In the genomic region with DNA sequence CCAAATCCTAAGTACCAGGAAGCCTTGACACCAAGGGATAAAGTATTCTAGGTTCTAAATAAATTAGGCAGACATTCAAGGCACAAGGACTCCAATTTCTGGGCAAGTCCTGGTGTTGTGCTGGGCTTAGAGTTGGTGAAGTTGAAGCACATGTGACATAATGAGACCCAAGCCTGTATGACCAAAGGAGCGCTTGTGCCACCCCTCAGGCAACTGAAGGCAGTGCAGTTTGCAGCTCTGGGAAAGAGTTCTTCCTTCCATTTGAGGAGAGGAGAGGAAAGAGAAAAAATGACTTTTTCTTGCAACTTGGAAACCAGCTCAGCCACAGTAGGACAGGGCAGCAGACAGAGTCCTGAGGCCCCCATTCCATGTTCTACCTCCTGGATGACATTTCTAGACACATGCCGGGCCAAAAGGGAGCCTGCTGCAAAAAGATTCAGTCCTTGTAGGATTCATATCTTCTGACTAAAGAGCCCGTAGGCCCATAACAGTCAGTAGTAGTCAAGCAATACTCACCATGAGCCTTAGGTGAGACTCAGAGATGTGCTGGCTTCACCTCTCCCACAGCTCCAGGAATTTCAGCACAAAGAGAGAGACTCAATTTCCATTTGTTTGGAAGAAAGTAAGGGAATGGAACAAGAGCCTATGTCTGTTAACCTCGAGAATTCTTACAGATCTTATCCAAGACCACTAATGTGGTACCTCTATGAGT, we compare ENCODE assay signal across 23 cellular contexts.
DNase-seq lines count a peak whose midpoint lies in the region; ATAC-seq and TF ChIP-seq lines count a peak whose summit lies in the region.
"Had no signal": no experiment of that assay in that cellular context is flagged by ENCODE, and none has a peak within 500 bp of the region (broad histone marks: within the 10 kb centered on the region; RNA-seq: fewer than 3 reads in every experiment).

No MANE protein-coding gene starts in this region.

- H2AFZ ChIP-seq in PC-3 (ENCODE audit: low read length) (no peak overlapping the region), neuronal stem cell (ENCODE audit: low read length) (peak overlapping the region; percentile 41)

- POLR2A ChIA-PET in PC-3 (lab: Charles Lee; ENCODE audit: unreplicated experiment), result no interaction called here

- H3K36me3 ChIP-seq in PC-3 (ENCODE audit: low read depth, low read length), result no peaks in the 10 kb centered on the region
- no peaks in the 10 kb centered on the region for H3K36me3 ChIP-seq in neuronal stem cell (replicated peaks in 1 of 2; ENCODE audit: control insufficient read depth in 2 of 2, insufficient read depth in 2 of 2, low read length in 2 of 2)
- no peaks in the 10 kb centered on the region for H3K36me3 ChIP-seq in testis (ENCODE audit: low read depth, missing control alignments)
- H3K36me3 ChIP-seq: BLaER1, uterus had no signal

- no peaks in the 10 kb centered on the region for H3F3A ChIP-seq in PC-3 (ENCODE audit: low read length, unreplicated experiment)

- DNase-seq in DMS53 (lab: John Stamatoyannopoulos, UW) (peak; percentile 12), DMS53 treated with DMSO at 0.1 percent for 48 hours (lab: John Stamatoyannopoulos, UW; ENCODE audit: unreplicated experiment) (no peak), PC-3 (peak; percentile 37), epithelial cell of proximal tubule (ENCODE audit: low read depth) (no peak), neuronal stem cell (ENCODE audit: low spot score) (no peak), testis (no peak), NCI-H524 (lab: John Stamatoyannopoulos, UW) (no peak)
- DNase-seq: activated CD4-positive, CD25-positive, alpha-beta regulatory T cell treated with anti-CD3 and anti-CD28 coated beads, Interleukin-2, amount 50 U/mL, for 72 hours; body of pancreas; foreskin fibroblast; midbrain; NCI-H1105; NCI-H2107; psoas muscle; SK-N-SH; stimulated activated CD4-positive, alpha-beta T cell treated with anti-CD3 and anti-CD28 coated beads, Interleukin-4, amount 100 ng/mL, for 24 hours; uterus had no signal

- no peak overlapping the region for H4K91ac ChIP-seq in neuronal stem cell (ENCODE audit: low read depth, low read length, poor library complexity)

- no peak overlapping the region for H3K4ac ChIP-seq in neuronal stem cell (ENCODE audit: low read length)

- ATAC-seq in PC-3 (peak; percentile 63), GM21360 (IDR thresholded peaks at IDR 0.05; ENCODE audit: unreplicated experiment) (no peak)
- ATAC-seq: activated T-helper 17 cell treated with anti-CD3 and anti-CD28 coated beads, Interleukin-2, amount 50 U/mL, for 72 hours; body of pancreas; Panc1; psoas muscle had no signal

- WGBS in neuronal stem cell (ENCODE audit: extremely low coverage in 2 of 2, insufficient read length in 2 of 2, insufficient replicate concordance in 1 of 2), 2 donors, result no CpG with 5 or more reads among the region's 4 CpGs
- WGBS in testis, 2 donors, result 86 to 92% methylated on average over 4 of the region's 4 CpGs

- no peaks in the 10 kb centered on the region for H3K9me2 ChIP-seq in PC-3 (replicated peaks; ENCODE audit: low read length)
- H3K9me2 ChIP-seq: SK-N-SH had no signal

- H2AK5ac ChIP-seq in neuronal stem cell (ENCODE audit: low read depth, low read length), result no peak overlapping the region

- H3K4me3 ChIP-seq in PC-3 (ENCODE audit: low read length) (no peak overlapping the region), epithelial cell of proximal tubule (ENCODE audit: low read depth, low read length) (no peak overlapping the region), neuronal stem cell (ENCODE audit: low read length in 2 of 2) (no peak overlapping the region), testis (no peak overlapping the region)
- H3K4me3 ChIP-seq: BLaER1, body of pancreas, coronary artery, psoas muscle, uterus had no signal

- H2BK15ac ChIP-seq in neuronal stem cell (ENCODE audit: low read length), result no peak overlapping the region

- no peak overlapping the region for H2BK12ac ChIP-seq in neuronal stem cell (ENCODE audit: low read length)

- no peak overlapping the region for H3K9ac ChIP-seq in PC-3 (ENCODE audit: low read length)
- no peak overlapping the region for H3K9ac ChIP-seq in neuronal stem cell (ENCODE audit: low read depth, low read length, poor library complexity)
- H3K9ac ChIP-seq: BLaER1, KMS-11, SK-N-SH had no signal

- TF ChIP-seq POLR2A in testis (IDR thresholded peaks at IDR 0.05), result no peak

- intact Hi-C loops in PC-3 (cut with micrococcal nuclease), result loop anchor here (5.0 kb wide), 1 partner anchor 414 kb away; no protein-coding TSS in a partner anchor
- intact Hi-C loops in testis (cut with DNase I; ENCODE audit: low total_unique reads), result no loop called here

- no peaks in the 10 kb centered on the region for H3K4me1 ChIP-seq in PC-3 (ENCODE audit: insufficient read depth, low read length)
- no peaks in the 10 kb centered on the region for H3K4me1 ChIP-seq in neuronal stem cell (ENCODE audit: control insufficient read depth in 2 of 2, insufficient read depth in 1 of 2, low read depth in 1 of 2, low read length in 2 of 2)
- no peaks in the 10 kb centered on the region for H3K4me1 ChIP-seq in testis
- H3K4me1 ChIP-seq: BLaER1, body of pancreas, psoas muscle, uterus had no signal

- BruUV-seq in PC-3 (replicated peaks; lab: Mats Ljungman, UMichigan), result no TSS peak

- H3K79me2 ChIP-seq in PC-3 (ENCODE audit: low read length), result no peaks in the 10 kb centered on the region

- no peak overlapping the region for H3K14ac ChIP-seq in neuronal stem cell (ENCODE audit: low read length)

- TF ChIP-seq CTCF in PC-3 (conservative IDR thresholded peaks at IDR 0.05; ENCODE audit: low read depth, low read length) (peak; percentile 48; the same call in 1 of the 2 replicates), epithelial cell of proximal tubule (conservative IDR thresholded peaks at IDR 0.05; ENCODE audit: low read depth, low read length) (peak; percentile 30), testis (IDR thresholded peaks at IDR 0.05) (no peak)

- no peak overlapping the region for H2BK5ac ChIP-seq in neuronal stem cell (ENCODE audit: low read length)

- no peak overlapping the region for H2BK120ac ChIP-seq in neuronal stem cell (ENCODE audit: low read depth, low read length)

- H4K20me1 ChIP-seq in PC-3 (ENCODE audit: low read length), result no peaks in the 10 kb centered on the region
- H4K20me1 ChIP-seq: BLaER1 had no signal

- H4K8ac ChIP-seq in neuronal stem cell (ENCODE audit: low read depth, low read length), result no peak overlapping the region

- no peak overlapping the region for H3K23ac ChIP-seq in neuronal stem cell (ENCODE audit: low read depth, low read length, poor library complexity)

- CTCF ChIA-PET in PC-3 (lab: Charles Lee), result no interaction called here

- H3K27me3 ChIP-seq in PC-3 (ENCODE audit: low read length), result no peaks in the 10 kb centered on the region
- no peaks in the 10 kb centered on the region for H3K27me3 ChIP-seq in neuronal stem cell (ENCODE audit: control insufficient read depth in 3 of 3, insufficient read depth in 3 of 3, low read depth in 1 of 3, low read length in 3 of 3)
- H3K27me3 ChIP-seq in testis, result no peaks in the 10 kb centered on the region
- H3K27me3 ChIP-seq: BLaER1, body of pancreas, uterus had no signal

- no peak overlapping the region for H3K18ac ChIP-seq in neuronal stem cell (ENCODE audit: low read length)

- H3K27ac ChIP-seq in PC-3 (ENCODE audit: low read length) (no peak overlapping the region), neuronal stem cell (replicated peaks; ENCODE audit: low read length) (no peak overlapping the region), testis (no peak overlapping the region)
- H3K27ac ChIP-seq: BLaER1, body of pancreas, coronary artery, KMS-11, psoas muscle, uterus had no signal

- no peak overlapping the region for H3K4me2 ChIP-seq in PC-3 (ENCODE audit: low read length)
- no peak overlapping the region for H3K4me2 ChIP-seq in neuronal stem cell (ENCODE audit: insufficient read depth, low read length, poor library complexity, severe bottlenecking)
- H3K4me2 ChIP-seq: BLaER1, KMS-11, SK-N-SH had no signal

- H3K9me3 ChIP-seq in PC-3 (ENCODE audit: low read length) (no peaks in the 10 kb centered on the region), neuronal stem cell (replicated peaks in 1 of 2; ENCODE audit: control insufficient read depth in 2 of 2, insufficient read depth in 1 of 2, low read depth in 1 of 2, low read length in 2 of 2) (no peaks in the 10 kb centered on the region), testis (no peaks in the 10 kb centered on the region)
- H3K9me3 ChIP-seq: body of pancreas, psoas muscle, SK-N-SH, uterus had no signal

- H3K79me1 ChIP-seq in neuronal stem cell (ENCODE audit: low read depth, low read length), result no peaks in the 10 kb centered on the region

Comparison
In these comparisons a context has a peak if more than half of its experiments do, and no peak if none do; other contexts are left out.
1. DNase-seq: peak in DMS53 (single experiment) and PC-3 (single experiment); none in DMS53 treated with DMSO at 0.1 percent for 48 hours (single experiment), epithelial cell of proximal tubule (single experiment), neuronal stem cell (single experiment), testis (single experiment) and NCI-H524 (0 of 2).
2. CTCF ChIP-seq: peak in PC-3 (single experiment) and epithelial cell of proximal tubule (single experiment); none in testis (0 of 3).